ENCODE assay signal across 12 cellular contexts in the genomic region with DNA sequence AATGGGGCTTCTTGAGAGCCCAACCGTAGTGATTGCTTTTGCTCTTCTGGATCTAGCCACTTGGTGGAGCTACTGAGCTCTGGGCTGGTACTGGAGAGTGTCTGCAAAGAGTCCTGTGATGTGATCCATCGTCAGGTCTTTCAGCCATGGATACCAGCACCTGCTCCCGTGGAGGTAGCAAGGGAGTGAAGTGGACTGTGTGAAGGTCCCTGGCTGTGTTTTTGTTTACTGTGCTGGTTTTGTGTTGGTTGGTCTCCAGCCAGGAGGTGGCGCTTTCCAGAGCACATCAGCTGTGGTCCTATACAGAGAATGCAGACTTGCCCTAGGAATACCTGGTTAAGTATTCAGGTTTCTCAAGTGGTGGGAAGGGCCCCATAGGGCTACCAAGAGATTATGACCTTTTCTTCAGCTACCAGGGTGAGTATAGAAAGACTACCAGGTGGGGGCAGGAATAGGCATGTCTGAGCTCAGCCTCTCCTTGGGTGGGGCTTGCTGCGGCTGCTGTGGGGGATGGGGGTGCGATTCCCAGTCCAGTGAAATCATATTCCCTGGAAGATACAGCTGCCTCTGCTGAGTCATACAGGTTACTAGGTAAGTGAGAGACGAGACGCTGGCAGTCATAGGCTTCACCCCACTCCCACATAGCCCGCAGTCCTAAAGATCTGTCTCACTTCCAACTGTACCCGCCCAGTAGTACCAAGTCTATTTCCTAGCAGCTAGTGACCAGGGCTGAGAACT.
DNase-seq lines count a peak whose midpoint lies in the region; ATAC-seq and TF ChIP-seq lines count a peak whose summit lies in the region.
"Had no signal": no experiment of that assay in that cellular context is flagged by ENCODE, and none has a peak within 500 bp of the region (broad histone marks: within the 10 kb centered on the region; RNA-seq: fewer than 3 reads in every experiment).

No MANE protein-coding gene starts in this region.

- H3K27ac Mint-ChIP-seq in WTC11 = no peak overlapping the region
- H3K27ac Mint-ChIP-seq: stimulated activated naive CD8-positive, alpha-beta T cell treated with anti-CD3 and anti-CD28 coated beads, Interleukin-15, Interleukin-2, amounts not matched to agents 100 ng/mL and 50 ng/mL, for 24 hours had no signal

- DNase-seq in ELF-1 (ENCODE audit: low read depth, low spot score) (peak; percentile 80), KBM-7 (peak; percentile 9), WTC11 (ENCODE audit: low spot score) (peak; percentile 60), iPS-NIHi7 (ENCODE audit: extremely low spot score) (peak; percentile 15), NCI-H2227 treated with DMSO at 0.1 percent for 48 hours (lab: John Stamatoyannopoulos, UW) (no peak), COR-L47 (lab: John Stamatoyannopoulos, UW) (no peak)
- DNase-seq in stimulated activated CD4-positive, alpha-beta T cell treated with anti-CD3 and anti-CD28 coated beads, Interleukin-4, amount 100 ng/mL, for 1 hour = no peak
- DNase-seq in stimulated activated naive CD8-positive, alpha-beta T cell treated with anti-CD3 and anti-CD28 coated beads, Interleukin-15, Interleukin-2, amounts not matched to agents 100 U/mL and 50 U/mL, for 24 hours = no peak
- DNase-seq: activated CD8-positive, alpha-beta memory T cell treated with anti-CD3 and anti-CD28 coated beads, Interleukin-2, amount 50 U/mL, for 48 hours; left lung; MV-4-11 had no signal

- TF ChIP-seq CTCF in WTC11 (IDR thresholded peaks at IDR 0.05) = peak; percentile 58

- in situ Hi-C loops in KBM-7 (cut with MboI; ENCODE audit: low pct_unique_long_range_greater_than_20kb, low sequenced_read_pairs) = no loop called here

- H3K4me1 Mint-ChIP-seq in WTC11 = peaks cover 28% of the 10 kb centered on the region

- H3K4me3 Mint-ChIP-seq in WTC11 = no peak overlapping the region
- H3K4me3 Mint-ChIP-seq: stimulated activated naive CD8-positive, alpha-beta T cell treated with anti-CD3 and anti-CD28 coated beads, Interleukin-15, Interleukin-2, amounts not matched to agents 100 ng/mL and 50 ng/mL, for 24 hours had no signal

- POLR2A ChIA-PET in WTC11 (lab: Charles Lee) = no interaction called here

- peaks cover 9% of the 10 kb centered on the region for H3K36me3 Mint-ChIP-seq in WTC11

- CTCF ChIA-PET in WTC11 (lab: Charles Lee) = interaction anchor here (0.7 to 2.8 kb wide), 18 partner anchors 9 to 878 kb away, joined by 3 to 13 read pairs (median 4); no protein-coding TSS in a partner anchor

- H3K9me3 Mint-ChIP-seq in WTC11 = peaks cover 42% of the 10 kb centered on the region

- H3K27me3 Mint-ChIP-seq in WTC11 (ENCODE audit: low read depth) = no peaks in the 10 kb centered on the region
- H3K27me3 Mint-ChIP-seq: stimulated activated naive CD8-positive, alpha-beta T cell treated with anti-CD3 and anti-CD28 coated beads, Interleukin-15, Interleukin-2, amounts not matched to agents 100 ng/mL and 50 ng/mL, for 24 hours had no signal

- peak; percentile 93 for ATAC-seq in WTC11
- ATAC-seq in stimulated activated naive CD8-positive, alpha-beta T cell treated with anti-CD3 and anti-CD28 coated beads, Interleukin-15, Interleukin-2, amounts not matched to agents 100 U/mL and 50 U/mL, for 24 hours = no peak
- ATAC-seq: left lung had no signal

TF ChIP-seq in WTC11, 78 proteins besides CTCF, POLR2A, EP300 and RAD21:
- TF ChIP-seq, protein P1, sequence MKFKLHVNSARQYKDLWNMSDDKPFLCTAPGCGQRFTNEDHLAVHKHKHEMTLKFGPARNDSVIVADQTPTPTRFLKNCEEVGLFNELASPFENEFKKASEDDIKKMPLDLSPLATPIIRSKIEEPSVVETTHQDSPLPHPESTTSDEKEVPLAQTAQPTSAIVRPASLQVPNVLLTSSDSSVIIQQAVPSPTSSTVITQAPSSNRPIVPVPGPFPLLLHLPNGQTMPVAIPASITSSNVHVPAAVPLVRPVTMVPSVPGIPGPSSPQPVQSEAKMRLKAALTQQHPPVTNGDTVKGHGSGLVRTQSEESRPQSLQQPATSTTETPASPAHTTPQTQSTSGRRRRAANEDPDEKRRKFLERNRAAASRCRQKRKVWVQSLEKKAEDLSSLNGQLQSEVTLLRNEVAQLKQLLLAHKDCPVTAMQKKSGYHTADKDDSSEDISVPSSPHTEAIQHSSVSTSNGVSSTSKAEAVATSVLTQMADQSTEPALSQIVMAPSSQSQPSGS (CRISPR knock-in tag; IDR thresholded peaks at IDR 0.05; ENCODE audit: borderline replicate concordance, low read depth) = no peak
- TF ChIP-seq FOXJ3 (CRISPR knock-in tag; IDR thresholded peaks at IDR 0.05; ENCODE audit: borderline replicate concordance) = no peak
- TF ChIP-seq IRF2 (CRISPR knock-in tag; IDR thresholded peaks at IDR 0.05; ENCODE audit: borderline replicate concordance, low read depth) = no peak
- TF ChIP-seq ZNF219 (CRISPR knock-in tag; IDR thresholded peaks at IDR 0.05; ENCODE audit: borderline replicate concordance) = 0 out of 2 replicates have a peak, but pooled peaks have one; percentile 34
- no peak for TF ChIP-seq PRDM15 (CRISPR knock-in tag; IDR thresholded peaks at IDR 0.05)
- no peak for TF ChIP-seq TEAD4 (CRISPR knock-in tag; IDR thresholded peaks at IDR 0.05)
- TF ChIP-seq NFYB (CRISPR knock-in tag; conservative IDR thresholded peaks at IDR 0.05; ENCODE audit: low read depth) = no peak
- TF ChIP-seq ATF3 (CRISPR knock-in tag; conservative IDR thresholded peaks at IDR 0.05) = no peak
- no peak for TF ChIP-seq TCF7 (CRISPR knock-in tag; IDR thresholded peaks at IDR 0.05; ENCODE audit: low read depth)
- 0 out of 2 replicates have a peak, but pooled peaks have one; percentile 22 for TF ChIP-seq ZNF416 (CRISPR knock-in tag; IDR thresholded peaks at IDR 0.05)

Comparison
In these comparisons a context has a peak if more than half of its experiments do, and no peak if none do; other contexts are left out.
1. DNase-seq: peak in ELF-1 (single experiment), KBM-7 (single experiment), WTC11 (single experiment) and iPS-NIHi7 (single experiment); none in stimulated activated CD4-positive, alpha-beta T cell treated with anti-CD3 and anti-CD28 coated beads, Interleukin-4, amount 100 ng/mL, for 1 hour (single experiment), NCI-H2227 treated with DMSO at 0.1 percent for 48 hours (single experiment), stimulated activated naive CD8-positive, alpha-beta T cell treated with anti-CD3 and anti-CD28 coated beads, Interleukin-15, Interleukin-2, amounts not matched to agents 100 U/mL and 50 U/mL, for 24 hours (single experiment) and COR-L47 (single experiment).